Comparison of ENCODE assay signal across 8 cellular contexts in genomic region chr17:55238197-55238930, GRCh38. TPM values are rescaled to one million over a fixed set of nuclear protein-coding genes. Genes with fewer than 3 reads are reported as not detected.
DNase-seq lines count a peak whose midpoint lies in the region; ATAC-seq and TF ChIP-seq lines count a peak whose summit lies in the region.

No MANE protein-coding gene starts in this region.

- H3K9me3 ChIP-seq in left ventricle myocardium inferior (replicated peaks), result no peaks in the 10 kb centered on the region
- no peaks in the 10 kb centered on the region for H3K9me3 ChIP-seq in upper lobe of right lung

- TF ChIP-seq CTCF in GM12865 (IDR thresholded peaks at IDR 0.05; ENCODE audit: insufficient read depth, low read depth, low read length, missing control alignments) (no peak), left ventricle myocardium inferior (IDR thresholded peaks at IDR 0.05; ENCODE audit: borderline replicate concordance) (peak; percentile 27), progenitor cell of endocrine pancreas (IDR thresholded peaks at IDR 0.05; ENCODE audit: unreplicated experiment) (no peak), upper lobe of right lung (IDR thresholded peaks at IDR 0.05) (no peak)

- intact Hi-C loops in left ventricle myocardium inferior (cut with micrococcal nuclease), result no loop called here
- intact Hi-C loops in upper lobe of right lung (cut with DNase I), result no loop called here

- H3K27me3 ChIP-seq in left ventricle myocardium inferior (ENCODE audit: low read depth) (peaks cover 1% of the 10 kb centered on the region), upper lobe of right lung (no peaks in the 10 kb centered on the region)

- peak overlapping the region; percentile 85 for H3K27ac Mint-ChIP-seq in progenitor cell of endocrine pancreas

- no peaks in the 10 kb centered on the region for H3K36me3 Mint-ChIP-seq in progenitor cell of endocrine pancreas (ENCODE audit: insufficient read depth)

- H3K36me3 ChIP-seq in left ventricle myocardium inferior, result no peaks in the 10 kb centered on the region
- no peaks in the 10 kb centered on the region for H3K36me3 ChIP-seq in upper lobe of right lung

- H3K27me3 Mint-ChIP-seq in progenitor cell of endocrine pancreas, result peaks cover 46% of the 10 kb centered on the region

- peak overlapping the region; percentile 86 for H3K4me3 Mint-ChIP-seq in progenitor cell of endocrine pancreas (ENCODE audit: low read depth)

- peak; percentile 96 for ATAC-seq in HG02642 (IDR thresholded peaks at IDR 0.05; ENCODE audit: poor library complexity, unreplicated experiment)
- peak; percentile 97 for ATAC-seq in upper lobe of right lung

- H3K9me3 Mint-ChIP-seq in progenitor cell of endocrine pancreas (ENCODE audit: low read depth), result no peaks in the 10 kb centered on the region

- DNase-seq in GM12865 (ENCODE audit: low read depth) (peak; percentile 96), NCI-H1105 (lab: John Stamatoyannopoulos, UW) (peak; percentile 87), T-helper 1 cell (peak; percentile 76 to 87 (median 80)), amygdala (lab: John Stamatoyannopoulos, UW) (peak; percentile 59 to 97 (median 89)), left ventricle myocardium inferior (peak; percentile 93), progenitor cell of endocrine pancreas (ENCODE audit: low spot score, unreplicated experiment) (peak; percentile 91), upper lobe of right lung (peak; percentile 94)

- peak overlapping the region; percentile 83 for H3K27ac ChIP-seq in left ventricle myocardium inferior (replicated peaks)
- H3K27ac ChIP-seq in upper lobe of right lung, result peak overlapping the region; percentile 82

- H3K4me3 ChIP-seq in GM12865 (ENCODE audit: low read depth, low read length) (peak overlapping the region; percentile 74), left ventricle myocardium inferior (peak overlapping the region; percentile 67), upper lobe of right lung (peak overlapping the region; percentile 56)

- H3K4me1 ChIP-seq in left ventricle myocardium inferior (peaks cover 20% of the 10 kb centered on the region), upper lobe of right lung (peaks cover 13% of the 10 kb centered on the region)

- H3K4me1 Mint-ChIP-seq in progenitor cell of endocrine pancreas (ENCODE audit: low read depth), result peaks cover 4% of the 10 kb centered on the region

RNA-seq across cellular contexts. Expression of gene HLF, which starts 26.4 kb away (rescaled TPM):
- total RNA-seq in left ventricle myocardium inferior, result 22.6 TPM
- total RNA-seq in progenitor cell of endocrine pancreas, result 0.41 and 0.62 TPM in 2 replicates
- 31.8 TPM for total RNA-seq in upper lobe of right lung

Comparison
In these comparisons a context has a peak if more than half of its experiments do, and no peak if none do; other contexts are left out.
1. Peak in every context shown above with its lines: DNase-seq, ATAC-seq, H3K4me3 ChIP-seq and H3K27ac ChIP-seq.
2. RNA of gene HLF, which starts 26.4 kb away (total RNA-seq): 31.8 TPM in upper lobe of right lung (single experiment) and 22.6 TPM in left ventricle myocardium inferior (single experiment); 0.41 to 0.62 TPM in progenitor cell of endocrine pancreas; every median in the first group is over 10 times any median in the second.